28 cellular contexts compared by ENCODE assay signal in genomic region chr21:45176141-45176540, GRCh38.
"Had no signal": no experiment of that assay in that cellular context is flagged by ENCODE, and none has a peak within 500 bp of the region (broad histone marks: within the 10 kb centered on the region; RNA-seq: fewer than 3 reads in every experiment).

No MANE protein-coding gene starts in this region.

- H3K4me1 ChIP-seq: SJCRH30 had no signal

- H3K27ac ChIP-seq: KMS-11, SJCRH30, SK-N-MC, WERI-Rb-1 had no signal

- ATAC-seq: activated CD8-positive, alpha-beta T cell treated with anti-CD3 and anti-CD28 coated beads, Interleukin-2, amount 10 ng/mL, durations not matched to agents 7 days and 5 days; activated naive CD8-positive, alpha-beta T cell treated with anti-CD3 and anti-CD28 coated beads, Interleukin-2, amount 50 U/mL, for 24 hours had no signal

- H3K9ac ChIP-seq: KMS-11 had no signal

- DNase-seq: activated CD4-positive, alpha-beta T cell treated with anti-CD3 and anti-CD28 coated beads for 1 hour; activated CD4-positive, alpha-beta T cell treated with anti-CD3 and anti-CD28 coated beads for 48 hours; activated CD4-positive, alpha-beta T cell treated with anti-CD3 and anti-CD28 coated beads, Interleukin-2, amount 50 U/mL, for 48 hours; activated CD4-positive, CD25-positive, alpha-beta regulatory T cell; activated CD8-positive, alpha-beta memory T cell treated with anti-CD3 and anti-CD28 coated beads, Interleukin-2, amount 50 U/mL, for 48 hours; activated CD8-positive, alpha-beta T cell treated with anti-CD3 and anti-CD28 coated beads, Interleukin-2, amount 10 ng/mL, durations not matched to agents 7 days and 5 days; activated effector memory CD4-positive, alpha-beta T cell treated with Interleukin-2 at 50 U/mL for 16 hours; activated naive CD4-positive, alpha-beta T cell treated with anti-CD3 and anti-CD28 coated beads, Interleukin-2, amount 10 ng/mL, durations not matched to agents 7 days and 5 days; activated naive CD8-positive, alpha-beta T cell treated with anti-CD3 and anti-CD28 coated beads, Interleukin-2, amount 50 U/mL, for 24 hours; activated T-cell treated with anti-CD3 and anti-CD28 coated beads, Interleukin-2, amount 50 U/mL, for 48 hours; anterior cingulate cortex; central memory CD4-positive, alpha-beta T cell; MM.1S; MV-4-11; NCI-H1092; NCI-H1436 treated with DMSO at 0.1 percent for 48 hours; NCI-H1694 treated with DMSO at 0.1 percent for 48 hours; NCI-H2029; NCI-H345; NCI-H526; NCI-H748 treated with DMSO at 0.1 percent for 48 hours; NK-92 treated with Interleukin-12 subunit alpha and Interleukin-12 subunit beta, amount 100 ng/mL, for 24 hours; SHP77; SJCRH30; T1000; WERI-Rb-1 had no signal

- H3K27me3 ChIP-seq: SJCRH30 had no signal

- H3K4me3 ChIP-seq: SJCRH30, SK-N-MC had no signal

- H3K9me3 ChIP-seq: SJCRH30 had no signal

- H3K4me2 ChIP-seq: KMS-11 had no signal
